ENCODE assay signal across 14 cellular contexts in the genomic region with DNA sequence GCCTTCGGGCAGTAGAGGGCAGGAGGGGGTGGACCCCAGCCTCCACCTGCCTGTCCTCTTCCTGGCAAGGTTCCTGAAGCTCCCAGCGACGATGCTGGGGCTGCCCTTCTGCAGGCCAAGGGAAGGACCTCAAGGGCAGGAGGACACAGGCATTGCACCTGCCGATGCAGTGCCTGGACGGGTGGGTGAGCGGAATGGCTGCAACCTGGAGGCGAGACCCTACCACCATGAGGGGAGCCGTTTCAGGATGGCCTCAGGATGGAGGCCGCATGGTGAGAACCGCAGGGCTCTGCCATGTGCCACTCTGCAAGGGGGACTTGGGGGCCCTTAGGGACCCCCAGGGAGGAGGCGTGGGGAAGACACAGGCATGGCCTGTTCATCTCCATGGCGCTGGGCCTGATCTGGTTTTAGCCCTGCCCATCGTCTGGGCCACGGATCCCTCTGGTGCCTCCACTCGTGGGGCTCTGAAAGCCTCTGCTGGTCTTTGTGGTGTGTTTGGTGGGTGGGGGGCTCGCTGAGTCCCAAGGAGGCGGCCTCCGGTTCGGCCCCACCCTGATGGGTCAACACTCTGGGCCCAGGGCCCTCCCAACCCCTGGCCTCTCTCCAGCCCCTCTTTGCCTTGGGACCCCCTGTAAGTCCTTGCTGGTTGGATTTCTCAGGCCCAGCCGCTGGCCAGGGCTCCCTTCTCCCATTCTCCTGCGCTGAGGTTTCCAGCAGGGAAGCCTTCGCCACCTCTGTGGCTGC. TPM values are rescaled to one million over a fixed set of nuclear protein-coding genes. Genes with fewer than 3 reads are reported as not detected.
DNase-seq lines count a peak whose midpoint lies in the region; ATAC-seq and TF ChIP-seq lines count a peak whose summit lies in the region.
"Had no signal": no experiment of that assay in that cellular context is flagged by ENCODE, and none has a peak within 500 bp of the region (broad histone marks: within the 10 kb centered on the region; RNA-seq: fewer than 3 reads in every experiment).

No MANE protein-coding gene starts in this region.

- peak overlapping the region; percentile 100 for H3K4me3 Mint-ChIP-seq in activated naive CD4-positive, alpha-beta T cell treated with anti-CD3 and anti-CD28 coated beads, Interleukin-2, amount 10 ng/mL, durations not matched to agents 7 days and 5 days
- peak overlapping the region; percentile 98 to 100 (median 99) for H3K4me3 Mint-ChIP-seq in T-cell

- peaks cover 28% of the 10 kb centered on the region for H3K27me3 Mint-ChIP-seq in activated naive CD4-positive, alpha-beta T cell treated with anti-CD3 and anti-CD28 coated beads, Interleukin-2, amount 10 ng/mL, durations not matched to agents 7 days and 5 days
- no peaks in the 10 kb centered on the region for H3K27me3 Mint-ChIP-seq in T-cell

- WGBS in liver = 93% methylated on average over 22 of the region's 22 CpGs
- WGBS in transverse colon (ENCODE audit: low coverage in 1 of 2), 2 donors = 81% methylated on average over 15 of the region's 22 CpGs; no CpG with 5 or more reads in 1 of the 2 donors

- H3K9ac ChIP-seq in liver (ENCODE audit: low read depth in 1 of 2, low read length in 2 of 2) = no peak overlapping the region

- H3K4me1 ChIP-seq in liver (ENCODE audit: control insufficient read depth in 4 of 4, insufficient read depth in 4 of 4, low read length in 3 of 4) (peaks cover 0 to 4% (median 1%) of the 10 kb centered on the region in 4 donors), transverse colon (peaks cover 0 to 13% (median 5%) of the 10 kb centered on the region in 4 donors)
- H3K4me1 ChIP-seq: body of pancreas had no signal

- in situ Hi-C loops in transverse colon (cut with MboI; ENCODE audit: low pct_ligation_motif_present in 1 of 4, low pct_unique_long_range_greater_than_20kb in 1 of 4, low sequenced_read_pairs in 3 of 4) = no loop called here

- H3K27me3 ChIP-seq in liver (ENCODE audit: control insufficient read depth in 4 of 4, insufficient read depth in 4 of 4, low read length in 3 of 4) (no peaks in the 10 kb centered on the region), transverse colon (no peaks in the 10 kb centered on the region)
- H3K27me3 ChIP-seq: body of pancreas, ovary had no signal

- H3K36me3 Mint-ChIP-seq in activated naive CD4-positive, alpha-beta T cell treated with anti-CD3 and anti-CD28 coated beads, Interleukin-2, amount 10 ng/mL, durations not matched to agents 7 days and 5 days = peaks cover 20% of the 10 kb centered on the region
- H3K36me3 Mint-ChIP-seq in T-cell = peaks cover 6% of the 10 kb centered on the region

- intact Hi-C loops in transverse colon (cut with DNase I; ENCODE audit: low total_unique reads) = no loop called here

- ATAC-seq in T-cell (replicated peaks in 1 of 4) = no peak
- ATAC-seq: body of pancreas had no signal

- H3K4me3 ChIP-seq in liver (ENCODE audit: low read depth in 1 of 3, low read length in 3 of 3) (no peak overlapping the region), transverse colon (no peak overlapping the region)
- H3K4me3 ChIP-seq: body of pancreas, ovary had no signal

- no peak for DNase-seq in activated naive CD4-positive, alpha-beta T cell treated with anti-CD3 and anti-CD28 coated beads, Interleukin-2, amount 10 ng/mL, durations not matched to agents 7 days and 5 days
- DNase-seq in activated naive CD4-positive, alpha-beta T cell (lab: John Stamatoyannopoulos, UW) = no peak
- DNase-seq in T-cell (no peak), transverse colon (no peak), GOT3 (lab: John Stamatoyannopoulos, UW) (no peak), nucleus accumbens (lab: John Stamatoyannopoulos, UW) (no peak), GM10248 (ENCODE audit: extremely low spot score) (no peak)
- DNase-seq: body of pancreas, head of caudate nucleus, Kasumi-1, NCI-H2081, ovary had no signal

- TF ChIP-seq CTCF in liver (IDR thresholded peaks at IDR 0.05; ENCODE audit: low read depth, low read length, missing input control) (no peak), transverse colon (IDR thresholded peaks at IDR 0.05) (no peak), GM10248 (IDR thresholded peaks at IDR 0.05; ENCODE audit: control extremely low read depth, extremely low read depth, low read depth, missing control alignments) (no peak)

- CTCF ChIA-PET in activated naive CD4-positive, alpha-beta T cell treated with anti-CD3 and anti-CD28 coated beads, Interleukin-2, amount 10 ng/mL, durations not matched to agents 7 days and 5 days (lab: Charles Lee) = interaction anchor here (1.0 to 2.8 kb wide), 7 partner anchors 8 to 199 kb away, joined by 3 to 22 read pairs (median 6); no protein-coding TSS in a partner anchor
- CTCF ChIA-PET in T-cell (lab: Charles Lee) (interaction anchor here in 1 of 2 donors (0.7 to 1.5 kb wide), 2 partner anchors 31 to 300 kb away, joined by 3 to 5 read pairs; no protein-coding TSS in a partner anchor), GM10248 (lab: Yijun Ruan, JAX) (interaction anchor here (0.8 to 6.6 kb wide), 14 partner anchors 15 to 300 kb away, joined by 3 to 38 read pairs (median 9); no protein-coding TSS in a partner anchor)

- POLR2A ChIA-PET in T-cell (lab: Charles Lee) (interaction anchor here in 1 of 2 donors (0.5 kb wide), 1 partner anchor 13 kb away, joined by 4 read pairs; the partner anchor contains the start of gene TNNI2), GM10248 (lab: Yijun Ruan, JAX) (interaction anchor here (0.8 kb wide), 1 partner anchor 526 kb away, joined by 3 read pairs; no protein-coding TSS in a partner anchor)

- TF ChIP-seq RAD21 in liver (IDR thresholded peaks at IDR 0.05) = no peak

- peaks cover 78% of the 10 kb centered on the region for H3K4me1 Mint-ChIP-seq in activated naive CD4-positive, alpha-beta T cell treated with anti-CD3 and anti-CD28 coated beads, Interleukin-2, amount 10 ng/mL, durations not matched to agents 7 days and 5 days
- peaks cover 69 to 76% (median 71%) of the 10 kb centered on the region in 3 donors for H3K4me1 Mint-ChIP-seq in T-cell

- H3K9me3 ChIP-seq in liver (ENCODE audit: control insufficient read depth in 4 of 4, low read length in 3 of 4) (no peaks in the 10 kb centered on the region), transverse colon (no peaks in the 10 kb centered on the region)
- H3K9me3 ChIP-seq: body of pancreas, ovary had no signal

- TF ChIP-seq EP300 in transverse colon (IDR thresholded peaks at IDR 0.05; ENCODE audit: low read depth) = no peak

- peak overlapping the region; percentile 65 to 76 for H3K27ac ChIP-seq in liver (ENCODE audit: low read depth in 1 of 2, low read length in 2 of 2)
- H3K27ac ChIP-seq in transverse colon = peak overlapping the region; percentile 70 to 76 (median 72)
- H3K27ac ChIP-seq: ovary had no signal

- H3K36me3 ChIP-seq in liver (ENCODE audit: control insufficient read depth in 4 of 4, insufficient read depth in 3 of 4, low read depth in 1 of 4, low read length in 3 of 4) (no peaks in the 10 kb centered on the region), transverse colon (no peaks in the 10 kb centered on the region)
- H3K36me3 ChIP-seq: ovary had no signal

- no peaks in the 10 kb centered on the region for H3K9me3 Mint-ChIP-seq in activated naive CD4-positive, alpha-beta T cell treated with anti-CD3 and anti-CD28 coated beads, Interleukin-2, amount 10 ng/mL, durations not matched to agents 7 days and 5 days
- no peaks in the 10 kb centered on the region for H3K9me3 Mint-ChIP-seq in T-cell

- H3K27ac Mint-ChIP-seq in activated naive CD4-positive, alpha-beta T cell treated with anti-CD3 and anti-CD28 coated beads, Interleukin-2, amount 10 ng/mL, durations not matched to agents 7 days and 5 days = peak overlapping the region; percentile 99
- H3K27ac Mint-ChIP-seq in T-cell = peak overlapping the region; percentile 97 to 100

- no peak for TF ChIP-seq POLR2A in transverse colon (IDR thresholded peaks at IDR 0.05)

TF ChIP-seq in liver, 16 proteins besides CTCF, POLR2A, EP300 and RAD21 (continues in another document):
- TF ChIP-seq HNF4A (conservative IDR thresholded peaks at IDR 0.05) = no peak
- no peak for TF ChIP-seq YY1 (IDR thresholded peaks at IDR 0.05)
- TF ChIP-seq FOXA1 (IDR thresholded peaks at IDR 0.05) = no peak
- no peak for TF ChIP-seq ATF3 (IDR thresholded peaks at IDR 0.05)
- no peak for TF ChIP-seq EGR1 (IDR thresholded peaks at IDR 0.05; ENCODE audit: low read depth in 2 of 2)
- no peak for TF ChIP-seq GABPA (IDR thresholded peaks at IDR 0.05 in 1 of 2, conservative IDR thresholded peaks at IDR 0.05 in 1 of 2)
- TF ChIP-seq NR2F2 (IDR thresholded peaks at IDR 0.05) = no peak
- no peak for TF ChIP-seq ZBTB33 (IDR thresholded peaks at IDR 0.05)
- TF ChIP-seq RXRA (IDR thresholded peaks at IDR 0.05) = no peak
- no peak for TF ChIP-seq TAF1 (conservative IDR thresholded peaks at IDR 0.05)
- no peak for TF ChIP-seq SP1 (IDR thresholded peaks at IDR 0.05)

RNA-seq across cellular contexts. Expression of gene LSP1, which starts 1.3 kb away (rescaled TPM):
- total RNA-seq in T-cell (100 to 1,000 TPM; 286 to 514 (median 375) TPM), liver (1 to 10 TPM; 5.0 to 7.7 TPM), transverse colon (10 to 100 TPM; 12.3 to 69.6 (median 23.2) TPM)
- 1 to 10 TPM; 5.2 to 6.3 TPM for polyA plus RNA-seq in liver

RNA-seq across cellular contexts. Expression of gene TNNI2, which starts 12.8 kb away (rescaled TPM):
- total RNA-seq in T-cell (under 1 TPM in 1 of 5 donors, not detected in 4; 0.39 TPM), liver (under 1 TPM in 1 of 2 donors, not detected in 1; 0.28 TPM), transverse colon (10 to 100 TPM in 1 of 4 donors, 1 to 10 TPM in 1, not detected in 2; 3.5 to 35.9 TPM)
- under 1 TPM in 1 of 2 donors, not detected in 1; 0.22 TPM for polyA plus RNA-seq in liver
- total RNA-seq: left lobe of liver had no signal

RNA-seq across cellular contexts. Expression of gene SYT8, which starts 16.8 kb away (rescaled TPM):
- total RNA-seq in T-cell = not detected
- under 1 TPM; 0.17 to 0.28 TPM for total RNA-seq in liver
- under 1 TPM; 0.43 to 0.99 TPM for polyA plus RNA-seq in liver
- total RNA-seq in transverse colon = 1 to 10 TPM in 2 of 4 donors, not detected in 2; 1.4 to 4.1 TPM
- polyA plus RNA-seq: ovary had no signal

RNA-seq across cellular contexts. Expression of gene PRR33, which starts 40.1 kb away (rescaled TPM):
- total RNA-seq in T-cell = under 1 TPM in 2 of 5 donors, not detected in 3; 0.10 to 0.12 TPM
- total RNA-seq in liver = not detected
- polyA plus RNA-seq in liver = not detected
- not detected for total RNA-seq in transverse colon
- total RNA-seq: body of pancreas, left lobe of liver, ovary had no signal

Comparison
In these comparisons a context has a peak if more than half of its experiments do, and no peak if none do; other contexts are left out.
1. RNA of gene LSP1, which starts 1.3 kb away (total RNA-seq): 286 to 514 TPM in T-cell; 12.3 to 69.6 TPM in transverse colon and 5.0 to 7.7 TPM in liver; every median in the first group is over 4 times any median in the second.